Comparison of ENCODE assay signal across 32 cellular contexts in the genomic region with DNA sequence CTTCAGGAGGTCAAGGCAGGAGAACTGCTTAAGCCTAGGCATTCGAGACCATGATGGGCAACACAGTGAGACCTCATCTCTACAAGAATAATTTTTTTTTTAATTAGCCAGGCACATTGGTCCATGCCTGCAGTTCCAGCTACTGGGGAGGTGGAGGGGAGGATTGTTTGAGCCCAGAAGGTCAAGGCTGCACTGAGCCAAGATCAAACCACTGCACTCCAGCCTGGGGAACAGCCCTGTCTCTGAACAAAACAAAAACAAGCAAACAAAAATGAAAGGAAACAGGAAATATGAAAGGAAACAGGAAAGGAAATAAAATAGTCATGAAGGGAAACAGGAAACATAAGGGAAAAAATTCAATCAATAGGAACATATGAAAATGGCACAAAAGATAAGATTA.
"Had no signal": no experiment of that assay in that cellular context is flagged by ENCODE, and none has a peak within 500 bp of the region (broad histone marks: within the 10 kb centered on the region; RNA-seq: fewer than 3 reads in every experiment).

No MANE protein-coding gene starts in this region.

- H3K9me3 ChIP-seq: colonic mucosa, gastrocnemius medialis had no signal

- H3K27ac ChIP-seq: ascending aorta, breast epithelium, cardiac muscle cell, colonic mucosa, esophagus muscularis mucosa, foreskin keratinocyte, gastrocnemius medialis, heart left ventricle had no signal

- ATAC-seq: activated CD4-positive, alpha-beta T cell treated with anti-CD3 and anti-CD28 coated beads for 36 hours; activated CD8-positive, alpha-beta T cell treated with anti-CD3 and anti-CD28 coated beads, Interleukin-2, amount 10 ng/mL, durations not matched to agents 7 days and 5 days; activated naive CD4-positive, alpha-beta T cell treated with anti-CD3 and anti-CD28 coated beads, Interleukin-2, amount 50 U/mL, for 72 hours; foreskin keratinocyte; gastrocnemius medialis; heart left ventricle; T-cell had no signal

- DNase-seq: activated CD4-positive, alpha-beta memory T cell treated with anti-CD3 and anti-CD28 coated beads for 36 hours; activated CD4-positive, alpha-beta T cell treated with anti-CD3 and anti-CD28 coated beads for 36 hours; activated CD4-positive, alpha-beta T cell treated with anti-CD3 and anti-CD28 coated beads, Interleukin-2, amount 10 ng/mL, durations not matched to agents 24 days and 14 days; activated CD4-positive, CD25-positive, alpha-beta regulatory T cell; activated CD4-positive, CD25-positive, alpha-beta regulatory T cell treated with anti-CD3 and anti-CD28 coated beads, Interleukin-2, amount 50 U/mL, for 72 hours; activated CD8-positive, alpha-beta T cell treated with anti-CD3 and anti-CD28 coated beads, Interleukin-2, amount 10 ng/mL, durations not matched to agents 7 days and 5 days; activated gamma-delta T cell; activated naive CD4-positive, alpha-beta T cell; activated naive CD4-positive, alpha-beta T cell treated with anti-CD3 and anti-CD28 coated beads, Interleukin-2, amount 10 ng/mL, durations not matched to agents 7 days and 5 days; activated naive CD8-positive, alpha-beta T cell treated with anti-CD3 and anti-CD28 coated beads, Interleukin-2, amount 10 ng/mL, durations not matched to agents 7 days and 5 days; activated T-cell treated with anti-CD3 and anti-CD28 coated beads, Interleukin-2, amount 50 U/mL, for 1 hour; activated T-cell treated with anti-CD3 and anti-CD28 coated beads, Interleukin-2, amount 50 U/mL, for 48 hours; central memory CD4-positive, alpha-beta T cell; cerebellar nuclear complex; colonic mucosa; effector CD8-positive, alpha-beta T cell; foreskin keratinocyte; gastrocnemius medialis; glutamatergic neuron; heart left ventricle; SW 1271; T-cell; T-helper 9 cell had no signal

- H3K4me3 Mint-ChIP-seq: activated CD4-positive, alpha-beta memory T cell treated with anti-CD3 and anti-CD28 coated beads for 36 hours; activated CD4-positive, alpha-beta T cell treated with anti-CD3 and anti-CD28 coated beads for 36 hours; activated CD4-positive, alpha-beta T cell treated with anti-CD3 and anti-CD28 coated beads, Interleukin-2, amount 10 ng/mL, durations not matched to agents 24 days and 14 days; activated CD8-positive, alpha-beta T cell treated with anti-CD3 and anti-CD28 coated beads, Interleukin-2, amount 10 ng/mL, durations not matched to agents 7 days and 5 days; activated naive CD4-positive, alpha-beta T cell treated with anti-CD3 and anti-CD28 coated beads, Interleukin-2, amount 10 ng/mL, durations not matched to agents 7 days and 5 days; activated naive CD8-positive, alpha-beta T cell treated with anti-CD3 and anti-CD28 coated beads, Interleukin-2, amount 10 ng/mL, durations not matched to agents 7 days and 5 days; activated T-helper 1 cell treated with anti-CD3 and anti-CD28 coated beads, Interleukin-12 subunit alpha, Interleukin-12 subunit beta, Interleukin-2, Interleukin-4 antibody, amounts not matched to agents 30 ng/mL and 10 ng/mL and 1 ng/mL, durations not matched to agents 14 hours and 24 hours and 36 hours; brain; T-cell; T-helper 1 cell treated with Interleukin-12 subunit alpha and Interleukin-12 subunit beta and Interleukin-4 antibody, amounts not matched to agents 30 μg/mL and 1 μg/mL, for 36 hours had no signal

- H3K27ac Mint-ChIP-seq: activated CD4-positive, alpha-beta memory T cell treated with anti-CD3 and anti-CD28 coated beads for 36 hours; activated CD4-positive, alpha-beta T cell treated with anti-CD3 and anti-CD28 coated beads for 36 hours; activated CD4-positive, alpha-beta T cell treated with anti-CD3 and anti-CD28 coated beads, Interleukin-2, amount 10 ng/mL, durations not matched to agents 24 days and 14 days; activated CD8-positive, alpha-beta T cell treated with anti-CD3 and anti-CD28 coated beads, Interleukin-2, amount 10 ng/mL, durations not matched to agents 7 days and 5 days; activated naive CD4-positive, alpha-beta T cell treated with anti-CD3 and anti-CD28 coated beads, Interleukin-2, amount 10 ng/mL, durations not matched to agents 7 days and 5 days; activated naive CD4-positive, alpha-beta T cell treated with anti-CD3 and anti-CD28 coated beads, Interleukin-2, amount 50 U/mL, for 72 hours; activated naive CD8-positive, alpha-beta T cell treated with anti-CD3 and anti-CD28 coated beads, Interleukin-2, amount 10 ng/mL, durations not matched to agents 7 days and 5 days; activated T-helper 1 cell treated with anti-CD3 and anti-CD28 coated beads, Interleukin-12 subunit alpha, Interleukin-12 subunit beta, Interleukin-2, Interleukin-4 antibody, amounts not matched to agents 30 ng/mL and 10 ng/mL and 1 ng/mL, durations not matched to agents 14 hours and 24 hours and 36 hours; brain; T-helper 1 cell treated with Interleukin-12 subunit alpha and Interleukin-12 subunit beta and Interleukin-4 antibody, amounts not matched to agents 30 μg/mL and 1 μg/mL, for 36 hours had no signal

- H3K27me3 Mint-ChIP-seq: activated CD4-positive, alpha-beta T cell treated with anti-CD3 and anti-CD28 coated beads for 36 hours had no signal

- H3K4me1 Mint-ChIP-seq: activated CD4-positive, alpha-beta T cell treated with anti-CD3 and anti-CD28 coated beads for 36 hours; activated CD4-positive, alpha-beta T cell treated with anti-CD3 and anti-CD28 coated beads, Interleukin-2, amount 10 ng/mL, durations not matched to agents 24 days and 14 days; activated naive CD4-positive, alpha-beta T cell treated with anti-CD3 and anti-CD28 coated beads, Interleukin-2, amount 10 ng/mL, durations not matched to agents 7 days and 5 days; activated naive CD8-positive, alpha-beta T cell treated with anti-CD3 and anti-CD28 coated beads, Interleukin-2, amount 10 ng/mL, durations not matched to agents 7 days and 5 days; brain had no signal

- H3K4me1 ChIP-seq: colonic mucosa, foreskin keratinocyte had no signal

- H3K4me3 ChIP-seq: ascending aorta, breast epithelium, cardiac muscle cell, colonic mucosa, esophagus muscularis mucosa, gastrocnemius medialis, heart left ventricle had no signal

- FAIRE-seq: endometrium had no signal

- H3K27me3 ChIP-seq: ascending aorta, breast epithelium, cardiac muscle cell, colonic mucosa, esophagus muscularis mucosa, gastrocnemius medialis, heart left ventricle had no signal

- H3K36me3 ChIP-seq: ascending aorta, breast epithelium, cardiac muscle cell, colonic mucosa, esophagus muscularis mucosa, gastrocnemius medialis, heart left ventricle had no signal

- H3K36me3 Mint-ChIP-seq: activated naive CD4-positive, alpha-beta T cell treated with anti-CD3 and anti-CD28 coated beads, Interleukin-2, amount 10 ng/mL, durations not matched to agents 7 days and 5 days had no signal
